In the genomic region with DNA sequence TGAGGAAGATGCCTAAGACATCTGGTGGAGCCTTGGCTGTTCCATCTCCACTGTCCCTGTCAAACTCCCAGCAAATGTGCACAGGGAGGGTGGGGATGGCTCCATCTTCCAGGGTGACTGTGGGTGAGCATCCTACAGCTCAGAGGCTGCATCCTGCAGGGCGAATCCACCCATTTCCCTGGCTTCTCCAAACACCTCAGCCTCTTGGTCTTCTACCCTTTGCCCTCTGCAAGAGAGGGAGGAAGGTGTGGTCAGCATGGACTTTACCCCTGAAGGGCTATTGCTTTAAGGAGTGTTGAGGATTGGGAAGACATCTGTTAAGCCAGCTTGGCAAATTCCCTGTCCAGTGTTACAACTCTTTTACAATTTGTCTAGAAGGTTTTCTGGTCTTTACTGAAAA, we compare ENCODE assay signal across 1 cellular context.
TF ChIP-seq lines count a peak whose summit lies in the region.

No MANE protein-coding gene starts in this region.

TF ChIP-seq in GM12878, 131 proteins besides CTCF, POLR2A, EP300 and RAD21 (continued from another document):
- TF ChIP-seq, protein P1, sequence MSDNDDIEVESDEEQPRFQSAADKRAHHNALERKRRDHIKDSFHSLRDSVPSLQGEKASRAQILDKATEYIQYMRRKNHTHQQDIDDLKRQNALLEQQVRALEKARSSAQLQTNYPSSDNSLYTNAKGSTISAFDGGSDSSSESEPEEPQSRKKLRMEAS (IDR thresholded peaks at IDR 0.05; ENCODE audit: low read depth, low read length): no peak
- TF ChIP-seq, protein P2, sequence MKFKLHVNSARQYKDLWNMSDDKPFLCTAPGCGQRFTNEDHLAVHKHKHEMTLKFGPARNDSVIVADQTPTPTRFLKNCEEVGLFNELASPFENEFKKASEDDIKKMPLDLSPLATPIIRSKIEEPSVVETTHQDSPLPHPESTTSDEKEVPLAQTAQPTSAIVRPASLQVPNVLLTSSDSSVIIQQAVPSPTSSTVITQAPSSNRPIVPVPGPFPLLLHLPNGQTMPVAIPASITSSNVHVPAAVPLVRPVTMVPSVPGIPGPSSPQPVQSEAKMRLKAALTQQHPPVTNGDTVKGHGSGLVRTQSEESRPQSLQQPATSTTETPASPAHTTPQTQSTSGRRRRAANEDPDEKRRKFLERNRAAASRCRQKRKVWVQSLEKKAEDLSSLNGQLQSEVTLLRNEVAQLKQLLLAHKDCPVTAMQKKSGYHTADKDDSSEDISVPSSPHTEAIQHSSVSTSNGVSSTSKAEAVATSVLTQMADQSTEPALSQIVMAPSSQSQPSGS (IDR thresholded peaks at IDR 0.05; ENCODE audit: low read length): no peak
- TF ChIP-seq, protein P3, sequence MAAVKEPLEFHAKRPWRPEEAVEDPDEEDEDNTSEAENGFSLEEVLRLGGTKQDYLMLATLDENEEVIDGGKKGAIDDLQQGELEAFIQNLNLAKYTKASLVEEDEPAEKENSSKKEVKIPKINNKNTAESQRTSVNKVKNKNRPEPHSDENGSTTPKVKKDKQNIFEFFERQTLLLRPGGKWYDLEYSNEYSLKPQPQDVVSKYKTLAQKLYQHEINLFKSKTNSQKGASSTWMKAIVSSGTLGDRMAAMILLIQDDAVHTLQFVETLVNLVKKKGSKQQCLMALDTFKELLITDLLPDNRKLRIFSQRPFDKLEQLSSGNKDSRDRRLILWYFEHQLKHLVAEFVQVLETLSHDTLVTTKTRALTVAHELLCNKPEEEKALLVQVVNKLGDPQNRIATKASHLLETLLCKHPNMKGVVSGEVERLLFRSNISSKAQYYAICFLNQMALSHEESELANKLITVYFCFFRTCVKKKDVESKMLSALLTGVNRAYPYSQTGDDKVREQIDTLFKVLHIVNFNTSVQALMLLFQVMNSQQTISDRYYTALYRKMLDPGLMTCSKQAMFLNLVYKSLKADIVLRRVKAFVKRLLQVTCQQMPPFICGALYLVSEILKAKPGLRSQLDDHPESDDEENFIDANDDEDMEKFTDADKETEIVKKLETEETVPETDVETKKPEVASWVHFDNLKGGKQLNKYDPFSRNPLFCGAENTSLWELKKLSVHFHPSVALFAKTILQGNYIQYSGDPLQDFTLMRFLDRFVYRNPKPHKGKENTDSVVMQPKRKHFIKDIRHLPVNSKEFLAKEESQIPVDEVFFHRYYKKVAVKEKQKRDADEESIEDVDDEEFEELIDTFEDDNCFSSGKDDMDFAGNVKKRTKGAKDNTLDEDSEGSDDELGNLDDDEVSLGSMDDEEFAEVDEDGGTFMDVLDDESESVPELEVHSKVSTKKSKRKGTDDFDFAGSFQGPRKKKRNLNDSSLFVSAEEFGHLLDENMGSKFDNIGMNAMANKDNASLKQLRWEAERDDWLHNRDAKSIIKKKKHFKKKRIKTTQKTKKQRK (IDR thresholded peaks at IDR 0.05; ENCODE audit: low read depth, low read length): no peak
- TF ChIP-seq SMAD5 (IDR thresholded peaks at IDR 0.05; ENCODE audit: low read depth): no peak
- TF ChIP-seq, protein P4, sequence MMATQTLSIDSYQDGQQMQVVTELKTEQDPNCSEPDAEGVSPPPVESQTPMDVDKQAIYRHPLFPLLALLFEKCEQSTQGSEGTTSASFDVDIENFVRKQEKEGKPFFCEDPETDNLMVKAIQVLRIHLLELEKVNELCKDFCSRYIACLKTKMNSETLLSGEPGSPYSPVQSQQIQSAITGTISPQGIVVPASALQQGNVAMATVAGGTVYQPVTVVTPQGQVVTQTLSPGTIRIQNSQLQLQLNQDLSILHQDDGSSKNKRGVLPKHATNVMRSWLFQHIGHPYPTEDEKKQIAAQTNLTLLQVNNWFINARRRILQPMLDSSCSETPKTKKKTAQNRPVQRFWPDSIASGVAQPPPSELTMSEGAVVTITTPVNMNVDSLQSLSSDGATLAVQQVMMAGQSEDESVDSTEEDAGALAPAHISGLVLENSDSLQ (IDR thresholded peaks at IDR 0.05): no peak
- TF ChIP-seq, protein P5, sequence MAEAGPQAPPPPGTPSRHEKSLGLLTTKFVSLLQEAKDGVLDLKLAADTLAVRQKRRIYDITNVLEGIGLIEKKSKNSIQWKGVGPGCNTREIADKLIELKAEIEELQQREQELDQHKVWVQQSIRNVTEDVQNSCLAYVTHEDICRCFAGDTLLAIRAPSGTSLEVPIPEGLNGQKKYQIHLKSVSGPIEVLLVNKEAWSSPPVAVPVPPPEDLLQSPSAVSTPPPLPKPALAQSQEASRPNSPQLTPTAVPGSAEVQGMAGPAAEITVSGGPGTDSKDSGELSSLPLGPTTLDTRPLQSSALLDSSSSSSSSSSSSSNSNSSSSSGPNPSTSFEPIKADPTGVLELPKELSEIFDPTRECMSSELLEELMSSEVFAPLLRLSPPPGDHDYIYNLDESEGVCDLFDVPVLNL (IDR thresholded peaks at IDR 0.05; ENCODE audit: low read depth, low read length): no peak
- TF ChIP-seq, protein P6, sequence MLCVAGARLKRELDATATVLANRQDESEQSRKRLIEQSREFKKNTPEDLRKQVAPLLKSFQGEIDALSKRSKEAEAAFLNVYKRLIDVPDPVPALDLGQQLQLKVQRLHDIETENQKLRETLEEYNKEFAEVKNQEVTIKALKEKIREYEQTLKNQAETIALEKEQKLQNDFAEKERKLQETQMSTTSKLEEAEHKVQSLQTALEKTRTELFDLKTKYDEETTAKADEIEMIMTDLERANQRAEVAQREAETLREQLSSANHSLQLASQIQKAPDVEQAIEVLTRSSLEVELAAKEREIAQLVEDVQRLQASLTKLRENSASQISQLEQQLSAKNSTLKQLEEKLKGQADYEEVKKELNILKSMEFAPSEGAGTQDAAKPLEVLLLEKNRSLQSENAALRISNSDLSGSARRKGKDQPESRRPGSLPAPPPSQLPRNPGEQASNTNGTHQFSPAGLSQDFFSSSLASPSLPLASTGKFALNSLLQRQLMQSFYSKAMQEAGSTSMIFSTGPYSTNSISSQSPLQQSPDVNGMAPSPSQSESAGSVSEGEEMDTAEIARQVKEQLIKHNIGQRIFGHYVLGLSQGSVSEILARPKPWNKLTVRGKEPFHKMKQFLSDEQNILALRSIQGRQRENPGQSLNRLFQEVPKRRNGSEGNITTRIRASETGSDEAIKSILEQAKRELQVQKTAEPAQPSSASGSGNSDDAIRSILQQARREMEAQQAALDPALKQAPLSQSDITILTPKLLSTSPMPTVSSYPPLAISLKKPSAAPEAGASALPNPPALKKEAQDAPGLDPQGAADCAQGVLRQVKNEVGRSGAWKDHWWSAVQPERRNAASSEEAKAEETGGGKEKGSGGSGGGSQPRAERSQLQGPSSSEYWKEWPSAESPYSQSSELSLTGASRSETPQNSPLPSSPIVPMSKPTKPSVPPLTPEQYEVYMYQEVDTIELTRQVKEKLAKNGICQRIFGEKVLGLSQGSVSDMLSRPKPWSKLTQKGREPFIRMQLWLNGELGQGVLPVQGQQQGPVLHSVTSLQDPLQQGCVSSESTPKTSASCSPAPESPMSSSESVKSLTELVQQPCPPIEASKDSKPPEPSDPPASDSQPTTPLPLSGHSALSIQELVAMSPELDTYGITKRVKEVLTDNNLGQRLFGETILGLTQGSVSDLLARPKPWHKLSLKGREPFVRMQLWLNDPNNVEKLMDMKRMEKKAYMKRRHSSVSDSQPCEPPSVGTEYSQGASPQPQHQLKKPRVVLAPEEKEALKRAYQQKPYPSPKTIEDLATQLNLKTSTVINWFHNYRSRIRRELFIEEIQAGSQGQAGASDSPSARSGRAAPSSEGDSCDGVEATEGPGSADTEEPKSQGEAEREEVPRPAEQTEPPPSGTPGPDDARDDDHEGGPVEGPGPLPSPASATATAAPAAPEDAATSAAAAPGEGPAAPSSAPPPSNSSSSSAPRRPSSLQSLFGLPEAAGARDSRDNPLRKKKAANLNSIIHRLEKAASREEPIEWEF (IDR thresholded peaks at IDR 0.05; ENCODE audit: insufficient replicate concordance, low read depth, low read length): no peak
